15 cellular contexts compared by ENCODE assay signal in genomic region chr17:55154101-55154500, GRCh38.
DNase-seq lines count a peak whose midpoint lies in the region; ATAC-seq and TF ChIP-seq lines count a peak whose summit lies in the region.
"Had no signal": no experiment of that assay in that cellular context is flagged by ENCODE, and none has a peak within 500 bp of the region (broad histone marks: within the 10 kb centered on the region; RNA-seq: fewer than 3 reads in every experiment).

No MANE protein-coding gene starts in this region.

- no peak for TF ChIP-seq CTCF in C4-2B (conservative IDR thresholded peaks at IDR 0.05)

- no peaks in the 10 kb centered on the region for H3K36me3 Mint-ChIP-seq in T-helper 17 cell (ENCODE audit: low read depth)

- ATAC-seq in T-helper 17 cell (peak; percentile 25), HG02642 (IDR thresholded peaks at IDR 0.05; ENCODE audit: poor library complexity, unreplicated experiment) (no peak), HG03457 (IDR thresholded peaks at IDR 0.05; ENCODE audit: unreplicated experiment) (no peak)

- H3K9me3 ChIP-seq in T-helper 17 cell (ENCODE audit: control insufficient read depth, low read length, poor library complexity, severe bottlenecking): no peaks in the 10 kb centered on the region

- H3K27ac ChIP-seq in C4-2B: peak overlapping the region; percentile 52; the same call in 1 of the 2 replicates
- H3K27ac ChIP-seq: SK-N-MC had no signal

- no peaks in the 10 kb centered on the region for H3K4me1 Mint-ChIP-seq in T-helper 17 cell

- no peak overlapping the region for H3K4me3 Mint-ChIP-seq in T-helper 17 cell

- H3K27me3 Mint-ChIP-seq in T-helper 17 cell: no peaks in the 10 kb centered on the region

- no peak overlapping the region for H3K27ac Mint-ChIP-seq in T-helper 17 cell

- peak; percentile 9 for DNase-seq in DMS153 treated with DMSO at 0.1 percent for 48 hours (lab: John Stamatoyannopoulos, UW; ENCODE audit: unreplicated experiment)
- peak; percentile 45 for DNase-seq in NCI-H2029 (lab: John Stamatoyannopoulos, UW)
- DNase-seq in T-helper 17 cell: no peak
- DNase-seq in AG08395 (ENCODE audit: low spot score): no peak
- DNase-seq in activated naive CD4-positive, alpha-beta T cell treated with anti-CD3 and anti-CD28 coated beads, Interleukin-2, amount 50 U/mL, for 16 hours: no peak
- DNase-seq: HCEC 1CT, KBM-7, MV-4-11, NCI-H774, SHP77, T-helper 9 cell had no signal

Comparison
In these comparisons a context has a peak if more than half of its experiments do, and no peak if none do; other contexts are left out.
1. DNase-seq: peak in DMS153 treated with DMSO at 0.1 percent for 48 hours (single experiment) and NCI-H2029 (single experiment); none in T-helper 17 cell (0 of 3), AG08395 (single experiment) and activated naive CD4-positive, alpha-beta T cell treated with anti-CD3 and anti-CD28 coated beads, Interleukin-2, amount 50 U/mL, for 16 hours (single experiment).